24 cellular contexts compared by ENCODE assay signal in genomic region chr7:84714765-84715164, GRCh38.
DNase-seq lines count a peak whose midpoint lies in the region; ATAC-seq, FAIRE-seq and TF ChIP-seq lines count a peak whose summit lies in the region.
"Had no signal": no experiment of that assay in that cellular context is flagged by ENCODE, and none has a peak within 500 bp of the region (broad histone marks: within the 10 kb centered on the region; RNA-seq: fewer than 3 reads in every experiment).

No MANE protein-coding gene starts in this region.

- H3K4me1 ChIP-seq in endothelial cell of umbilical vein (ENCODE audit: control insufficient read depth, extremely low read depth, insufficient read depth, low read length): no peaks in the 10 kb centered on the region
- H3K4me1 ChIP-seq: prostate gland had no signal

- no peak for TF ChIP-seq POLR2A in endothelial cell of umbilical vein (IDR thresholded peaks at IDR 0.05; ENCODE audit: low read depth, low read length)

- intact Hi-C loops in endothelial cell of umbilical vein (cut with micrococcal nuclease): no loop called here

- no peak for FAIRE-seq in endothelial cell of umbilical vein (lab: Jason Lieb, UNC)
- FAIRE-seq: GM12892, GM19239 had no signal

- no peak overlapping the region for H3K4me2 ChIP-seq in endothelial cell of umbilical vein (ENCODE audit: insufficient read depth, low read length)

- CTCF ChIA-PET in endothelial cell of umbilical vein (lab: Charles Lee): no interaction called here

- H3K4me1 Mint-ChIP-seq in progenitor cell of endocrine pancreas (ENCODE audit: low read depth) (peaks cover 7% of the 10 kb centered on the region), endothelial cell (ENCODE audit: unreplicated experiment) (no peaks in the 10 kb centered on the region)
- H3K4me1 Mint-ChIP-seq: activated B cell treated with CpG ODN at 0.5 μM for 24 hours, nephron had no signal

- H3K9ac ChIP-seq in endothelial cell of umbilical vein (replicated peaks; ENCODE audit: extremely low read depth, insufficient read depth, low read length): no peak overlapping the region

- H3K4me3 Mint-ChIP-seq in progenitor cell of endocrine pancreas (ENCODE audit: low read depth) (no peak overlapping the region), endothelial cell (ENCODE audit: unreplicated experiment) (no peak overlapping the region)
- H3K4me3 Mint-ChIP-seq: activated B cell treated with CpG ODN at 0.5 μM for 24 hours; CD8-positive, alpha-beta T cell; HFFc6; nephron had no signal

- no peaks in the 10 kb centered on the region for H3K9me1 ChIP-seq in endothelial cell of umbilical vein (replicated peaks; ENCODE audit: control insufficient read depth, extremely low read depth, insufficient read depth, low read length)

- no peaks in the 10 kb centered on the region for H4K20me1 ChIP-seq in endothelial cell of umbilical vein (replicated peaks; ENCODE audit: control insufficient read depth, extremely low read depth, insufficient read depth, low read length)

- H2AFZ ChIP-seq in endothelial cell of umbilical vein (ENCODE audit: low read depth, low read length): peak overlapping the region; percentile 42

- H3K27me3 ChIP-seq in endothelial cell of umbilical vein (ENCODE audit: control insufficient read depth in 2 of 2, insufficient read depth in 2 of 2, low read length in 2 of 2): no peaks in the 10 kb centered on the region
- H3K27me3 ChIP-seq: brain microvascular endothelial cell had no signal

- H3K27ac Mint-ChIP-seq in progenitor cell of endocrine pancreas: peak overlapping the region; percentile 76
- no peak overlapping the region for H3K27ac Mint-ChIP-seq in endothelial cell (ENCODE audit: unreplicated experiment)
- H3K27ac Mint-ChIP-seq: activated B cell treated with CpG ODN at 0.5 μM for 24 hours; CD8-positive, alpha-beta T cell; HFFc6; nephron had no signal

- TF ChIP-seq CTCF in endothelial cell of umbilical vein (IDR thresholded peaks at IDR 0.05; ENCODE audit: extremely low read depth in 1 of 2, insufficient read depth in 1 of 2, low read depth in 1 of 2, low read length in 2 of 2) (no peak), progenitor cell of endocrine pancreas (IDR thresholded peaks at IDR 0.05; ENCODE audit: unreplicated experiment) (no peak), endothelial cell (IDR thresholded peaks at IDR 0.05; ENCODE audit: unreplicated experiment) (no peak)

- H3K36me3 Mint-ChIP-seq in progenitor cell of endocrine pancreas (ENCODE audit: insufficient read depth) (no peaks in the 10 kb centered on the region), endothelial cell (ENCODE audit: low read depth, unreplicated experiment) (no peaks in the 10 kb centered on the region)
- H3K36me3 Mint-ChIP-seq: CD8-positive, alpha-beta T cell had no signal

- H3K27me3 Mint-ChIP-seq in progenitor cell of endocrine pancreas (no peaks in the 10 kb centered on the region), endothelial cell (ENCODE audit: unreplicated experiment) (no peaks in the 10 kb centered on the region)
- H3K27me3 Mint-ChIP-seq: activated B cell treated with CpG ODN at 0.5 μM for 24 hours had no signal

- H3K9me3 Mint-ChIP-seq in progenitor cell of endocrine pancreas (ENCODE audit: low read depth) (no peaks in the 10 kb centered on the region), endothelial cell (ENCODE audit: unreplicated experiment) (no peaks in the 10 kb centered on the region)
- H3K9me3 Mint-ChIP-seq: activated B cell treated with CpG ODN at 0.5 μM for 24 hours, HFFc6, nephron had no signal

- H3K4me3 ChIP-seq in endothelial cell of umbilical vein (replicated peaks in 1 of 3; ENCODE audit: insufficient read depth in 1 of 3, low read depth in 1 of 3, low read length in 3 of 3): no peak overlapping the region
- H3K4me3 ChIP-seq: prostate gland had no signal

- H3K27ac ChIP-seq in endothelial cell of umbilical vein (ENCODE audit: insufficient read depth, low read depth, low read length): no peak overlapping the region
- H3K27ac ChIP-seq: brain microvascular endothelial cell, prostate gland had no signal

- no TSS peak for BruUV-seq in endothelial cell of umbilical vein (replicated peaks; lab: Mats Ljungman, UMichigan)

- dilution Hi-C loops in endothelial cell of umbilical vein (cut with MboI; ENCODE audit: extremely low pct_ligation_motif_present, low sequenced_read_pairs): no loop called here

- POLR2A ChIA-PET in endothelial cell of umbilical vein (lab: Charles Lee): no interaction called here

- H3K79me2 ChIP-seq in endothelial cell of umbilical vein (ENCODE audit: control insufficient read depth, insufficient read depth, low read length): no peaks in the 10 kb centered on the region

- DNase-seq in NCI-H510A treated with DMSO at 0.1 percent for 48 hours (lab: John Stamatoyannopoulos, UW) (peak; percentile 73), NCI-H510A (lab: John Stamatoyannopoulos, UW) (no peak), NCI-H2227 (lab: John Stamatoyannopoulos, UW; ENCODE audit: unreplicated experiment) (peak; percentile 54), endothelial cell of umbilical vein (ENCODE audit: low read depth, low spot score) (no peak), progenitor cell of endocrine pancreas (ENCODE audit: low spot score, unreplicated experiment) (no peak), SW 1271 (lab: John Stamatoyannopoulos, UW) (no peak), endothelial cell (ENCODE audit: low spot score) (no peak)
- DNase-seq: activated B cell treated with CpG ODN at 0.5 μM for 24 hours; activated CD4-positive, alpha-beta T cell treated with anti-CD3 and anti-CD28 coated beads, Interleukin-2, amount 50 U/mL, for 4 hours; activated gamma-delta T cell; AML-193; brain microvascular endothelial cell; CD8-positive, alpha-beta T cell; DND-41; head of caudate nucleus; HFFc6; left colon; NCI-H1436; T-helper 9 cell had no signal

- no peaks in the 10 kb centered on the region for H3K36me3 ChIP-seq in endothelial cell of umbilical vein (ENCODE audit: control insufficient read depth in 2 of 2, extremely low read depth in 1 of 2, insufficient read depth in 2 of 2, low read length in 2 of 2)
- H3K36me3 ChIP-seq: brain microvascular endothelial cell, prostate gland had no signal

- no peaks in the 10 kb centered on the region for H3K9me3 ChIP-seq in endothelial cell of umbilical vein (replicated peaks; ENCODE audit: control insufficient read depth, insufficient read depth, low read length)

- no peak for ATAC-seq in HG03045 (IDR thresholded peaks at IDR 0.05; ENCODE audit: unreplicated experiment)
- ATAC-seq: CD8-positive, alpha-beta T cell; left colon had no signal

TF ChIP-seq in endothelial cell of umbilical vein, 7 proteins besides CTCF, POLR2A, EP300 and RAD21:
- TF ChIP-seq MAX (IDR thresholded peaks at IDR 0.05; ENCODE audit: insufficient read depth, insufficient read length) (no peak), MYC (IDR thresholded peaks at IDR 0.05; ENCODE audit: low read depth, low read length) (no peak), FOS (IDR thresholded peaks at IDR 0.05; ENCODE audit: borderline replicate concordance, insufficient read depth, low read length) (no peak), GATA2 (IDR thresholded peaks at IDR 0.05; ENCODE audit: insufficient read depth, insufficient read length, low read depth, low read length) (no peak), JUN (IDR thresholded peaks at IDR 0.05; ENCODE audit: borderline replicate concordance, insufficient read depth, insufficient read length, low read depth) (no peak), POLR2AphosphoS5 (IDR thresholded peaks at IDR 0.05; ENCODE audit: insufficient read depth, low read depth, low read length) (no peak), EZH2 (IDR thresholded peaks at IDR 0.05; ENCODE audit: borderline replicate concordance, low read depth, low read length, severe bottlenecking) (no peak)

Comparison
In these comparisons a context has a peak if more than half of its experiments do, and no peak if none do; other contexts are left out.
1. DNase-seq: peak in NCI-H510A treated with DMSO at 0.1 percent for 48 hours (single experiment) and NCI-H2227 (single experiment); none in NCI-H510A (single experiment), endothelial cell of umbilical vein (single experiment), progenitor cell of endocrine pancreas (single experiment), SW 1271 (0 of 2) and endothelial cell (single experiment).